In the genomic region with DNA sequence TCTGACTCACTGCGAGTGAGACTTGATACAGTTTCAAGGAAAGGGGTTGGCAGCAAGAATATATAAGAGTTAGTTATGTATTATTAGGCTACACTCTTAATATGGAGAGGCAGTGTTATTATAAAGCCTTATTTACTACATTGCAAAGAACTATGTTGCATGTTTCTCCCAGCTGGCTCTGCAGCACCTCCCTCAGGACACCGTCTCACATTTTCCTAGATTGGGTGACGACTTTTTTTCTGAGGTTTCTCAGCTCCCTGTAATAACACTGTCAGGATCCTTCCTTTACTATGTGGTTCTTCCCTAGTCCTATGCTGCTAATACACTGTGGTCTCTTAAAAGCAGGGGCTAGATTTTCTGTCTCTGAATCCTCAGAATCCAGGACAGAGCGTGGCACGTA, we compare ENCODE assay signal across 1 cellular context.
TF ChIP-seq lines count a peak whose summit lies in the region.

No MANE protein-coding gene starts in this region.

TF ChIP-seq in HCT116, 20 proteins besides CTCF, POLR2A, EP300 and RAD21 (continued from another document):
- TF ChIP-seq ELF1 (IDR thresholded peaks at IDR 0.05; ENCODE audit: borderline replicate concordance, low read depth) (no peak), ZNF274 (IDR thresholded peaks at IDR 0.05; ENCODE audit: low read depth, low read length) (no peak), EGR1 (IDR thresholded peaks at IDR 0.05; ENCODE audit: low read depth) (no peak)
- TF ChIP-seq, protein P1, sequence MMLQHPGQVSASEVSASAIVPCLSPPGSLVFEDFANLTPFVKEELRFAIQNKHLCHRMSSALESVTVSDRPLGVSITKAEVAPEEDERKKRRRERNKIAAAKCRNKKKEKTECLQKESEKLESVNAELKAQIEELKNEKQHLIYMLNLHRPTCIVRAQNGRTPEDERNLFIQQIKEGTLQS (IDR thresholded peaks at IDR 0.05) = no peak
